In the genomic region with DNA sequence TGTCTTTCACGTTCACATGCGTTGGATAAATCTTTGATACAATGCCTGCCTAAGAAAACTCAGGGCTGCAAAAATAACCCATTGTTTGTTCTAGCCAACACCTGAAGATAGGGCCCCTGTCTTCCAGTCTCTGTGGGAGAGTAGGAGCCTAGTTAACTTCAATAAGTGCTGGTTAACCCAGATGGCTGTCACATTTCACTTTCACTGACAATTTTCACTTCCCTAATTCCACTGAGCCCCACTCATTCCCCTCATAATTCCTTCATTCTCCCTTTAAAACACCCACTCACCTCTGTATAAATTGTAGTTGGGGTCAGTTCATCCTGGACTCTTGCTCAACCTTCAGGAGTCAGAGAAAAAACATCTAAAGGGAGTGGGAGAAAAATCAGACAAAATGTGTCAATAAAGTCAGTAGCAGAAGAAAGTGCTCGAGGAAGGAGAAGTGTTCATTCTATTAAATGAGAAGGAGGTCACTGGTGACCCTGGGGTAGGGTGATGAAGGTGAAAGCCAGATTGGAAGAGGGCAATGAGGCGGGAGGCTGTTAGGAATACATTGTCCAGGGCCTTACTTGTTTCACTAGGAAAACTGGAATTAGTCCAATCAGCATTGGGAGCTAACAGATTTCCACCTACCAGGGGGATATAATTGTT, we compare ENCODE assay signal across 16 cellular contexts. TPM values are rescaled to one million over a fixed set of nuclear protein-coding genes. Genes with fewer than 3 reads are reported as not detected.
DNase-seq lines count a peak whose midpoint lies in the region; ATAC-seq and TF ChIP-seq lines count a peak whose summit lies in the region.
"Had no signal": no experiment of that assay in that cellular context is flagged by ENCODE, and none has a peak within 500 bp of the region (broad histone marks: within the 10 kb centered on the region; RNA-seq: fewer than 3 reads in every experiment).

No MANE protein-coding gene starts in this region.

- no peak for TF ChIP-seq CTCF in dorsolateral prefrontal cortex (IDR thresholded peaks at IDR 0.05 in 54 of 56, conservative IDR thresholded peaks at IDR 0.05 in 2 of 56; ENCODE audit: low read depth in 1 of 56, partially characterized antibody in 56 of 56)

- H3K4me1 Mint-ChIP-seq in activated CD4-positive, alpha-beta memory T cell treated with anti-CD3 and anti-CD28 coated beads for 36 hours (ENCODE audit: low read depth) = no peaks in the 10 kb centered on the region
- H3K4me1 Mint-ChIP-seq: CD4-positive, CD25-positive, alpha-beta regulatory T cell; H9 had no signal

- no peaks in the 10 kb centered on the region for H3K27me3 ChIP-seq in dorsolateral prefrontal cortex
- H3K27me3 ChIP-seq: breast epithelium, gastrocnemius medialis had no signal

- H3K36me3 Mint-ChIP-seq in activated CD4-positive, alpha-beta memory T cell treated with anti-CD3 and anti-CD28 coated beads for 36 hours = no peaks in the 10 kb centered on the region
- H3K36me3 Mint-ChIP-seq: CD4-positive, CD25-positive, alpha-beta regulatory T cell had no signal

- ATAC-seq in GM18870 (IDR thresholded peaks at IDR 0.05; ENCODE audit: unreplicated experiment) = peak; percentile 75
- ATAC-seq in GM21723 (IDR thresholded peaks at IDR 0.05; ENCODE audit: unreplicated experiment) = peak; percentile 78
- peak; percentile 64 for ATAC-seq in HG03442 (IDR thresholded peaks at IDR 0.05; ENCODE audit: unreplicated experiment)
- ATAC-seq: gastrocnemius medialis had no signal

- H3K9me3 Mint-ChIP-seq in activated CD4-positive, alpha-beta memory T cell treated with anti-CD3 and anti-CD28 coated beads for 36 hours = no peaks in the 10 kb centered on the region
- H3K9me3 Mint-ChIP-seq: H9 had no signal

- POLR2A ChIA-PET in activated CD4-positive, alpha-beta memory T cell treated with anti-CD3 and anti-CD28 coated beads for 36 hours (lab: Charles Lee) = no interaction called here

- H3K4me3 Mint-ChIP-seq in activated CD4-positive, alpha-beta memory T cell treated with anti-CD3 and anti-CD28 coated beads for 36 hours = no peak overlapping the region
- H3K4me3 Mint-ChIP-seq: CD4-positive, CD25-positive, alpha-beta regulatory T cell; endodermal cell; H9 had no signal

- DNase-seq in renal cortical epithelial cell (ENCODE audit: low read depth) (peak; percentile 18), DMS153 treated with DMSO at 0.1 percent for 48 hours (lab: John Stamatoyannopoulos, UW; ENCODE audit: unreplicated experiment) (no peak), dorsolateral prefrontal cortex (no peak)
- no peak for DNase-seq in activated CD4-positive, alpha-beta memory T cell treated with anti-CD3 and anti-CD28 coated beads for 36 hours
- DNase-seq: CD4-positive, CD25-positive, alpha-beta regulatory T cell; endodermal cell; gastrocnemius medialis; H9; NCI-H1930; nucleus accumbens; Right ventricle myocardium superior; small intestine had no signal

- no peak overlapping the region for H3K27ac ChIP-seq in dorsolateral prefrontal cortex
- H3K27ac ChIP-seq: breast epithelium, gastrocnemius medialis had no signal

- intact Hi-C loops in dorsolateral prefrontal cortex (cut with DNase I) = no loop called here
- intact Hi-C loops in activated CD4-positive, alpha-beta memory T cell treated with anti-CD3 and anti-CD28 coated beads for 36 hours (cut with micrococcal nuclease) = no loop called here

- CTCF ChIA-PET in activated CD4-positive, alpha-beta memory T cell treated with anti-CD3 and anti-CD28 coated beads for 36 hours (lab: Charles Lee) = no interaction called here

- H3K4me3 ChIP-seq in dorsolateral prefrontal cortex = no peak overlapping the region
- H3K4me3 ChIP-seq: breast epithelium, gastrocnemius medialis had no signal

- no peak overlapping the region for H3K27ac Mint-ChIP-seq in activated CD4-positive, alpha-beta memory T cell treated with anti-CD3 and anti-CD28 coated beads for 36 hours
- H3K27ac Mint-ChIP-seq: CD4-positive, CD25-positive, alpha-beta regulatory T cell; endodermal cell; H9 had no signal

- no peaks in the 10 kb centered on the region for H3K27me3 Mint-ChIP-seq in activated CD4-positive, alpha-beta memory T cell treated with anti-CD3 and anti-CD28 coated beads for 36 hours

RNA-seq across cellular contexts. Expression of a gene that starts 51.2 kb away (rescaled TPM):
- total RNA-seq in renal cortical epithelial cell = 38.1 and 53.3 TPM in 2 replicates
- total RNA-seq in dorsolateral prefrontal cortex = 100 to 1,000 TPM in 2 of 120 experiments, 10 to 100 TPM in 118; 47.5 to 104 (median 81.1) TPM
- total RNA-seq in activated CD4-positive, alpha-beta memory T cell treated with anti-CD3 and anti-CD28 coated beads for 36 hours = 10 to 100 TPM; 55.5 to 56.2 TPM
